14 cellular contexts compared by ENCODE assay signal in the genomic region with DNA sequence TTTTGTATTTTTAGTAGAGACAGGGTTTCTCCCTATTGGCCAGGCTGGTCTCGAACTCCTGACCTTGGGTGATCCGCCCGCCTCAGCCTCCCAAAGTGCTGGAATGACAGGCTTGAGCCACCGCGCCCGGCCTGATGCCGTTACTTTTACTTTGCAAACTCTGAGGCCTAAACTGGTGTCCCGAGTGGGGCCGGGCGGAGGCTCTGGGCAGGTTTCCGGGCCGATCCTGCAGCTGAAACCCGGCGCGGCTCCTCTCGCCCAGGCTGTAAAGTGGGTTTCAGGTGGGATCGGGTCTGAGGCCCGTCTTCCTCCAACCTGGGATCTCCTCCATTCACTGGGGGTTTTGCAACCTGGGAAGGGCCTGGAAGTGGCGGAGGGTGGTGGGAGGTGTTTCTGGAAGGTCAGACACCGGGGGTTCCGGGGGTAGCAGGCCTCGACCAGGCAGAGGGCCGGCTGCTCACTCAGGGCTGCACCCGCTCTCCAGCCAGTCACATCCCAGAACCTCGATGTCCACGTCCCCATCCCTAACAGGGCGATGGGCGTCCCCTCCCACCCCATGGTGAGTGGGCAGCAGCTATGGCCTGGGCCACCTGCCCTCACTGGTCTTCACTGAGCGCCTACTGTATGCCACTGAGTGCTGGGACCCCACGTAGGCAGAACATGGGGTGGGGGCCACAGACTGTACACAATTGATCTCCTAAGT. TPM values are rescaled to one million over a fixed set of nuclear protein-coding genes. Genes with fewer than 3 reads are reported as not detected.
DNase-seq lines count a peak whose midpoint lies in the region; FAIRE-seq and TF ChIP-seq lines count a peak whose summit lies in the region.
"Had no signal": no experiment of that assay in that cellular context is flagged by ENCODE, and none has a peak within 500 bp of the region (broad histone marks: within the 10 kb centered on the region; RNA-seq: fewer than 3 reads in every experiment).

No MANE protein-coding gene starts in this region.

- H3K9me3 Mint-ChIP-seq in astrocyte (ENCODE audit: unreplicated experiment) (no peaks in the 10 kb centered on the region), nephron (no peaks in the 10 kb centered on the region)
- H3K9me3 Mint-ChIP-seq: CD8-positive, alpha-beta T cell had no signal

- H3K27me3 Mint-ChIP-seq in astrocyte (ENCODE audit: low read depth, unreplicated experiment): no peaks in the 10 kb centered on the region
- no peaks in the 10 kb centered on the region for H3K27me3 Mint-ChIP-seq in nephron (ENCODE audit: low read depth)

- DNase-seq in NT2/D1 (ENCODE audit: low read depth, low spot score) (no peak), astrocyte (ENCODE audit: low read depth) (no peak), iPS-NIHi11 (ENCODE audit: low spot score) (no peak), NCI-H2081 (lab: John Stamatoyannopoulos, UW) (no peak), AG20443 (ENCODE audit: low spot score) (no peak)
- DNase-seq: CD8-positive, alpha-beta T cell; GDM1; NCI-H1092 treated with DMSO at 0.1 percent for 48 hours; NCI-H1694; NCI-H345; Right ventricle myocardium superior had no signal

- peak overlapping the region; percentile 44 for H3K27ac Mint-ChIP-seq in astrocyte (ENCODE audit: unreplicated experiment)
- peak overlapping the region; percentile 44 to 97 (median 92) for H3K27ac Mint-ChIP-seq in nephron
- H3K27ac Mint-ChIP-seq: CD8-positive, alpha-beta T cell had no signal

- H3K4me1 ChIP-seq in NT2/D1 (ENCODE audit: insufficient read depth, insufficient read length) (peaks cover 33% of the 10 kb centered on the region), astrocyte (ENCODE audit: insufficient read depth, low read length) (no peaks in the 10 kb centered on the region)

- no peak overlapping the region for H3K4me2 ChIP-seq in astrocyte (ENCODE audit: low read length)

- TF ChIP-seq CTCF in astrocyte (IDR thresholded peaks at IDR 0.05; ENCODE audit: insufficient read depth, low read depth, low read length) (no peak), nephron (IDR thresholded peaks at IDR 0.05; ENCODE audit: unreplicated experiment in 3 of 3) (no peak)

- H3K36me3 Mint-ChIP-seq in astrocyte (ENCODE audit: low read depth, unreplicated experiment) (peaks cover 24% of the 10 kb centered on the region), nephron (ENCODE audit: low read depth) (peaks cover 62% of the 10 kb centered on the region)

- H3K4me3 Mint-ChIP-seq in astrocyte (ENCODE audit: unreplicated experiment): no peak overlapping the region
- peak overlapping the region in 2 of 3 experiments; percentile 5 to 22 for H3K4me3 Mint-ChIP-seq in nephron
- H3K4me3 Mint-ChIP-seq: CD8-positive, alpha-beta T cell had no signal

- H3K4me3 ChIP-seq in NT2/D1 (ENCODE audit: insufficient read length, low read depth) (no peak overlapping the region), astrocyte (ENCODE audit: insufficient read depth, low read depth, low read length) (no peak overlapping the region)
- H3K4me3 ChIP-seq: PC-9 had no signal

- FAIRE-seq in astrocyte (lab: Jason Lieb, UNC): no peak

- H3K9me3 ChIP-seq in NT2/D1 (ENCODE audit: insufficient read depth, low read length) (peaks cover 10% of the 10 kb centered on the region; the same call in 1 of the 2 replicates), astrocyte (ENCODE audit: insufficient read depth, low read depth, low read length) (no peaks in the 10 kb centered on the region)

- no peak overlapping the region for H3K27ac ChIP-seq in astrocyte (ENCODE audit: low read depth, low read length)
- H3K27ac ChIP-seq: PC-9 had no signal

- H4K20me1 ChIP-seq in astrocyte (ENCODE audit: insufficient read depth, low read length): peaks cover 19% of the 10 kb centered on the region

- H3K36me3 ChIP-seq in NT2/D1 (ENCODE audit: insufficient read depth, insufficient read length, low read length) (peaks cover 70% of the 10 kb centered on the region), astrocyte (ENCODE audit: insufficient read depth, low read length) (peaks cover 12% of the 10 kb centered on the region)

- no peaks in the 10 kb centered on the region for H3K27me3 ChIP-seq in NT2/D1 (ENCODE audit: insufficient read depth, insufficient read length)
- H3K27me3 ChIP-seq in astrocyte (ENCODE audit: insufficient read depth, low read length): no peaks in the 10 kb centered on the region

- H2AFZ ChIP-seq in astrocyte (ENCODE audit: low read depth, low read length): no peak overlapping the region
- H2AFZ ChIP-seq: PC-9 had no signal

- H3K9ac ChIP-seq in NT2/D1 (ENCODE audit: insufficient read length, low read depth) (peak overlapping the region; percentile 54), astrocyte (ENCODE audit: low read length) (no peak overlapping the region)

- H3K4me1 Mint-ChIP-seq in astrocyte (ENCODE audit: low read depth, unreplicated experiment) (peaks cover 11% of the 10 kb centered on the region), nephron (peaks cover 5% of the 10 kb centered on the region)

- peaks cover 9% of the 10 kb centered on the region for H3K79me2 ChIP-seq in astrocyte (ENCODE audit: insufficient read depth, low read length)

RNA-seq across cellular contexts. Expression of gene WDR18, which starts 21.3 kb away (rescaled TPM):
- total RNA-seq in astrocyte: 60.0 and 68.9 TPM in 2 replicates

RNA-seq across cellular contexts. Expression of gene ARID3A, which starts 37.0 kb away (rescaled TPM):
- total RNA-seq in astrocyte: 100 and 106 TPM in 2 replicates

RNA-seq across cellular contexts. Expression of gene GRIN3B, which starts 37.4 kb away (rescaled TPM):
- total RNA-seq in astrocyte: 2.5 and 2.7 TPM in 2 replicates
- total RNA-seq: HT1080, Right ventricle myocardium superior had no signal

RNA-seq across cellular contexts. Expression of gene KISS1R, which starts 45.7 kb away (rescaled TPM):
- not detected in 2 replicates for total RNA-seq in astrocyte
- total RNA-seq: HT1080, PC-9, Right ventricle myocardium superior had no signal

RNA-seq across cellular contexts. Expression of gene R3HDM4, which starts 49.8 kb away (rescaled TPM):
- 57.9 and 60.0 TPM in 2 replicates for total RNA-seq in astrocyte
